Comparison of ENCODE assay signal across 9 cellular contexts in the genomic region with DNA sequence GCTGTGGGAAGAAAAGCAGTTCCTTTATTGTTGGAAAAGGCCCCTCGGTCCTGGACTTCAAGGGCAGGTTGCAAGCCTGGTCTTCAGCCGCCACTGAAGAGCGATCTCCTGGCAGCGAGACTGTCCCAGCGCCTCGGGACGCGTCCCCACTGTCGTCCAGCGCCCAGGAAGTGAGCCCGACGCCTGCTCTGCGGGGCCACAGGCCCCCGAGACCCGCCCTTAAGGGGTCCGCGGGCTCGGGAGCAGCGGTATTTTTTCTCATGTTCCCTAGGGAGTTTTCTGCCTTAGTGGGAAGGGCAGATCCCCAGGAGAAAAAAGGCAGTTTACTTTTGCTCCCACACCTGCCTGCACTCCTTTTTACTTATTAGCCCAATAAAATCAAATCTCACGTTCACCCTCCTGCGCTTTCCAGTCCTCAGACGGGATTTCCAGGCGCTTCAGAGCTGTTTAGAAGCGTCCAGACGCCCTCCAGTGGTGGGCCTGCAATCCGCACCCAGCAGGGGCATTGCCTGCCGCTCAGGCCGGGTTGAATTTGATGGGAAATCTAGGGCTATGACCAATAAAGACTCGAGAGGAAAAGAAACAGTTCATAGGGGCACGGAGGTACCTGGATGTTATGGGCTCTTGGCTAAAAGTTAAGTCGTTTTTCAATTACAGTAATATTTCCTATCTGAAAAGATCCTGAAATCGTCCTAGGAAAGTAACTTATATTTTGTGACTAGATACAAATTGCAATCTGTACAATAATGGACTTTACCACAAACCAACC. TPM values are rescaled to one million over a fixed set of nuclear protein-coding genes. Genes with fewer than 3 reads are reported as not detected.
A peak's percentile ranks its signal among the peaks of the same experiment; 100 is the strongest.
DNase-seq lines count a peak whose midpoint lies in the region; ATAC-seq, FAIRE-seq and TF ChIP-seq lines count a peak whose summit lies in the region.
"Had no signal": no experiment of that assay in that cellular context is flagged by ENCODE, and none has a peak within 500 bp of the region (broad histone marks: within the 10 kb centered on the region; RNA-seq: fewer than 3 reads in every experiment).

No MANE protein-coding gene starts in this region.

- no peak for TF ChIP-seq EP300 in HepG2 (IDR thresholded peaks at IDR 0.05; ENCODE audit: low read depth in 2 of 2, low read length in 2 of 2)
- TF ChIP-seq EP300 in HepG2 (CRISPR knock-in tag; IDR thresholded peaks at IDR 0.05; ENCODE audit: borderline replicate concordance): no peak

- no TSS peak for BruUV-seq in HepG2 (replicated peaks; lab: Mats Ljungman, UMichigan)

- TF ChIP-seq POLR2A in HepG2 (IDR thresholded peaks at IDR 0.05; ENCODE audit: insufficient read depth in 1 of 2, low read depth in 2 of 2, low read length in 2 of 2): no peak

- TF ChIP-seq CTCF in BE2C (IDR thresholded peaks at IDR 0.05; ENCODE audit: low read depth, low read length) (peak; percentile 99), HepG2 (CRISPR knock-in tag; IDR thresholded peaks at IDR 0.05) (peak; percentile 90)

- no peaks in the 10 kb centered on the region for H3K36me3 ChIP-seq in BE2C
- no peaks in the 10 kb centered on the region for H3K36me3 ChIP-seq in HepG2 (replicated peaks in 1 of 2; ENCODE audit: control insufficient read depth in 1 of 2, insufficient read depth in 2 of 2, low read length in 2 of 2)

- no peaks in the 10 kb centered on the region for H3K79me2 ChIP-seq in HepG2 (ENCODE audit: insufficient read depth, low read length)

- intact Hi-C loops in HepG2 (cut with micrococcal nuclease; ENCODE audit: unreplicated experiment): loop anchor here (1.0 to 10.0 kb wide), 4 partner anchors 420 to 1406 kb away; no protein-coding TSS in a partner anchor

- in situ Hi-C loops in HepG2 (cut with HindIII; ENCODE audit: extremely low pct_ligation_motif_present, low pct_unique_long_range_greater_than_20kb): no loop called here

- H2AFZ ChIP-seq in HepG2 (ENCODE audit: low read length): no peak overlapping the region

- TF ChIP-seq RAD21 in HepG2 (CRISPR knock-in tag; IDR thresholded peaks at IDR 0.05): peak; percentile 67

- no peak overlapping the region for H3K9ac ChIP-seq in HepG2 (ENCODE audit: insufficient read depth, low read depth, low read length)

- H3K4me3 ChIP-seq in BE2C (ENCODE audit: low read depth, low read length) (peak overlapping the region; percentile 87), HepG2 (replicated peaks in 1 of 3; ENCODE audit: insufficient read depth in 1 of 3, low read depth in 2 of 3, low read length in 3 of 3) (peak overlapping the region; percentile 42 to 71 (median 49))

- no peaks in the 10 kb centered on the region for H4K20me1 ChIP-seq in HepG2 (ENCODE audit: insufficient read depth, low read length)

- H3K27ac ChIP-seq in HepG2 (ENCODE audit: extremely low read length, insufficient read depth, low read length): no peak overlapping the region

- POLR2A ChIA-PET in HepG2 (lab: Yijun Ruan, JAX): no interaction called here

- ATAC-seq in HG03432 (IDR thresholded peaks at IDR 0.05; ENCODE audit: unreplicated experiment) (peak; percentile 57), HepG2 (peak; percentile 97)

- H3K4me1 ChIP-seq in BE2C (no peaks in the 10 kb centered on the region), HepG2 (ENCODE audit: insufficient read depth, low read length) (peaks cover 15% of the 10 kb centered on the region)

- DNase-seq in BE2C (peak; percentile 94), GM19239 (ENCODE audit: insufficient read length, low spot score) (peak; percentile 78), NCI-H510A (lab: John Stamatoyannopoulos, UW) (peak; percentile 71), dermis blood vessel endothelial cell (peak; percentile 95), HepG2 (ENCODE audit: low spot score) (peak; percentile 66)
- peak; percentile 61 for DNase-seq in activated CD4-positive, alpha-beta T cell treated with anti-CD3 and anti-CD28 coated beads, Interleukin-2, amount 50 U/mL, for 1 hour
- DNase-seq in stimulated activated CD4-positive, alpha-beta T cell treated with anti-CD3 and anti-CD28 coated beads, Interleukin-2, amount 100 ng/mL, for 48 hours: peak; percentile 68 to 77

- WGBS in HepG2 (ENCODE audit: low lambda C conversion rate): 1% methylated on average over 13 of the region's 32 CpGs

- H3K27me3 ChIP-seq in BE2C (no peaks in the 10 kb centered on the region), HepG2 (ENCODE audit: control insufficient read depth in 1 of 2, insufficient read depth in 2 of 2, low read length in 2 of 2) (peaks cover 0 to 35% of the 10 kb centered on the region in 2 experiments; a peak in 4 of 5 replicates)

- CTCF ChIA-PET in HepG2 (lab: Yijun Ruan, JAX; ENCODE audit: low intra/inter-chr PET ratio, low total read pairs): no interaction called here

- peak overlapping the region; percentile 89 for H3K4me2 ChIP-seq in HepG2 (ENCODE audit: low read depth, low read length)

- H3K9me3 ChIP-seq in BE2C (no peaks in the 10 kb centered on the region), HepG2 (ENCODE audit: low read length) (no peaks in the 10 kb centered on the region)

- peak; percentile 94 for FAIRE-seq in GM19239 (lab: Jason Lieb, UNC)
- FAIRE-seq in HepG2 (lab: Jason Lieb, UNC): peak; percentile 63
- FAIRE-seq: TTC549 had no signal

TF ChIP-seq in HepG2, 621 proteins besides CTCF, POLR2A, EP300 and RAD21 (continues in another document):
- TF ChIP-seq SMC3 (IDR thresholded peaks at IDR 0.05; ENCODE audit: low read length): peak; percentile 29; the same call in 1 of the 2 replicates
- no peak for TF ChIP-seq SUZ12 (IDR thresholded peaks at IDR 0.05; ENCODE audit: low read depth, low read length)
- TF ChIP-seq PATZ1 (CRISPR knock-in tag; IDR thresholded peaks at IDR 0.05): 0 out of 2 replicates have a peak, but pooled peaks have one; percentile 21
- TF ChIP-seq PHF21A (CRISPR knock-in tag; IDR thresholded peaks at IDR 0.05): 0 out of 2 replicates have a peak, but pooled peaks have one; percentile 21
- TF ChIP-seq, protein P1, sequence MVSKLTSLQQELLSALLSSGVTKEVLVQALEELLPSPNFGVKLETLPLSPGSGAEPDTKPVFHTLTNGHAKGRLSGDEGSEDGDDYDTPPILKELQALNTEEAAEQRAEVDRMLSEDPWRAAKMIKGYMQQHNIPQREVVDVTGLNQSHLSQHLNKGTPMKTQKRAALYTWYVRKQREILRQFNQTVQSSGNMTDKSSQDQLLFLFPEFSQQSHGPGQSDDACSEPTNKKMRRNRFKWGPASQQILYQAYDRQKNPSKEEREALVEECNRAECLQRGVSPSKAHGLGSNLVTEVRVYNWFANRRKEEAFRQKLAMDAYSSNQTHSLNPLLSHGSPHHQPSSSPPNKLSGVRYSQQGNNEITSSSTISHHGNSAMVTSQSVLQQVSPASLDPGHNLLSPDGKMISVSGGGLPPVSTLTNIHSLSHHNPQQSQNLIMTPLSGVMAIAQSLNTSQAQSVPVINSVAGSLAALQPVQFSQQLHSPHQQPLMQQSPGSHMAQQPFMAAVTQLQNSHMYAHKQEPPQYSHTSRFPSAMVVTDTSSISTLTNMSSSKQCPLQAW (CRISPR knock-in tag; IDR thresholded peaks at IDR 0.05): 0 out of 2 replicates have a peak, but pooled peaks have one; percentile 22
- no peak for TF ChIP-seq ZNF782 (CRISPR knock-in tag; IDR thresholded peaks at IDR 0.05; ENCODE audit: borderline replicate concordance)
- 0 out of 2 replicates have a peak, but pooled peaks have one; percentile 30 for TF ChIP-seq ZBTB7B (CRISPR knock-in tag; IDR thresholded peaks at IDR 0.05)
- TF ChIP-seq SALL1 (CRISPR knock-in tag; IDR thresholded peaks at IDR 0.05): peak; percentile 24; the same call in 1 of the 2 replicates
- TF ChIP-seq STAG1 (CRISPR knock-in tag; IDR thresholded peaks at IDR 0.05): peak; percentile 85
- 0 out of 2 replicates have a peak, but pooled peaks have one; percentile 29 for TF ChIP-seq ZNF614 (CRISPR knock-in tag; IDR thresholded peaks at IDR 0.05; ENCODE audit: borderline replicate concordance)

RNA-seq across cellular contexts. Expression of gene EFNA5, which starts 2.8 kb away (rescaled TPM):
- polyA plus RNA-seq in BE2C (2012; ENCODE audit: insufficient read depth, insufficient read length, low read depth): 8.1 TPM
- total RNA-seq in dermis blood vessel endothelial cell (36.1 and 77.0 TPM in 2 replicates), HepG2 (2016; rRNA removed; fragmentation: Illumina TruSeq; extraction: Trizol) (not detected in 2 replicates)
- total RNA-seq in HepG2 (2016; cell fraction: cytosol; rRNA removed; fragmentation: Illumina TruSeq; extraction: Trizol; ENCODE audit: low read depth): not detected in 2 replicates
- not detected in 2 replicates for total RNA-seq in HepG2 (2016; cell fraction: insoluble cytoplasmic fraction; rRNA removed; fragmentation: Illumina TruSeq; extraction: Trizol)
- not detected in 2 replicates for total RNA-seq in HepG2 (2016; cell fraction: membrane; rRNA removed; fragmentation: Illumina TruSeq; extraction: Trizol)
- not detected in 2 replicates for total RNA-seq in HepG2 (2016; cell fraction: nucleus; rRNA removed; fragmentation: Illumina TruSeq; extraction: Trizol)
- polyA plus RNA-seq in HepG2 (2011; rRNA removed): not detected in 2 replicates
- not detected in 2 replicates for polyA plus RNA-seq in HepG2 (2011; cell fraction: cytosol; rRNA removed)
- polyA plus RNA-seq in HepG2 (2011; cell fraction: nucleus; rRNA removed): not detected in 2 replicates
- not detected in 2 replicates for polyA plus RNA-seq in HepG2 (2012)
- not detected in 2 replicates for polyA plus RNA-seq in HepG2 (2016; cell fraction: cytosol; fragmentation: Illumina TruSeq; extraction: Trizol; ENCODE audit: low read depth)
- not detected in 2 replicates for polyA plus RNA-seq in HepG2 (2016; cell fraction: insoluble cytoplasmic fraction; fragmentation: Illumina TruSeq; extraction: Trizol; ENCODE audit: low read depth)
- not detected in 2 replicates for polyA plus RNA-seq in HepG2 (2016; cell fraction: membrane; fragmentation: Illumina TruSeq; extraction: Trizol; ENCODE audit: low read depth)
- polyA plus RNA-seq in HepG2 (2016; cell fraction: nucleus; fragmentation: Illumina TruSeq; extraction: Trizol; ENCODE audit: insufficient read depth, low read depth): not detected in 2 replicates
- 9.8 TPM in 1 of 2 replicates, not detected in the other for polyA minus RNA-seq in HepG2 (2011; rRNA and poly(A)+ RNA removed; ENCODE audit: low replicate concordance)
- not detected in 2 replicates for polyA minus RNA-seq in HepG2 (2011; cell fraction: cytosol; rRNA and poly(A)+ RNA removed)
- not detected in 2 replicates for polyA minus RNA-seq in HepG2 (2011; cell fraction: nucleus; rRNA and poly(A)+ RNA removed)

Comparison
In these comparisons a context has a peak if more than half of its experiments do, and no peak if none do; other contexts are left out.
1. RNA of gene EFNA5, which starts 2.8 kb away (total RNA-seq): 36.1 to 77.0 TPM in dermis blood vessel endothelial cell; not detected in HepG2; every median in the first group is over 10 times any median in the second.
2. Peak in every context shown above with its lines, with median percentiles within 50 percentile points of each other: DNase-seq.